9 cellular contexts compared by ENCODE assay signal in genomic region chr17:40319651-40320550, GRCh38. TPM values are rescaled to one million over a fixed set of nuclear protein-coding genes. Genes with fewer than 3 reads are reported as not detected.
DNase-seq lines count a peak whose midpoint lies in the region; ATAC-seq and TF ChIP-seq lines count a peak whose summit lies in the region.
"Had no signal": no experiment of that assay in that cellular context is flagged by ENCODE, and none has a peak within 500 bp of the region (broad histone marks: within the 10 kb centered on the region; RNA-seq: fewer than 3 reads in every experiment).

No MANE protein-coding gene starts in this region.

- no peaks in the 10 kb centered on the region for H3K36me3 ChIP-seq in left ventricle myocardium inferior

- no peaks in the 10 kb centered on the region for H3K9me3 ChIP-seq in left ventricle myocardium inferior (replicated peaks)

- intact Hi-C loops in left ventricle myocardium inferior (cut with micrococcal nuclease), result no loop called here

- no peak for ATAC-seq in GM18498 (IDR thresholded peaks at IDR 0.05; ENCODE audit: unreplicated experiment)
- ATAC-seq in HG02610 (IDR thresholded peaks at IDR 0.05; ENCODE audit: unreplicated experiment), result no peak

- DNase-seq in MV-4-11 (lab: John Stamatoyannopoulos, UW) (peak; percentile 67), activated T-helper 1 cell treated with Interleukin-2 at 50 U/mL for 16 hours (ENCODE audit: low read depth) (peak; percentile 74), left ventricle myocardium inferior (peak; percentile 53), NCI-H2227 treated with DMSO at 0.1 percent for 48 hours (lab: John Stamatoyannopoulos, UW) (no peak), NCI-H69 (lab: John Stamatoyannopoulos, UW) (no peak)
- DNase-seq in stimulated activated CD4-positive, alpha-beta T cell treated with anti-CD3 and anti-CD28 coated beads, TNF-alpha, amount 100 ng/mL, for 24 hours (ENCODE audit: low read depth in 3 of 3), result peak in 2 of 3 experiments; percentile 55 to 67

- H3K27ac ChIP-seq in left ventricle myocardium inferior (replicated peaks), result peak overlapping the region; percentile 90

- no peaks in the 10 kb centered on the region for H3K27me3 ChIP-seq in left ventricle myocardium inferior (ENCODE audit: low read depth)

- peaks cover 98% of the 10 kb centered on the region for H3K4me1 ChIP-seq in left ventricle myocardium inferior

- H3K4me3 ChIP-seq in left ventricle myocardium inferior, result peak overlapping the region; percentile 78

- TF ChIP-seq CTCF in left ventricle myocardium inferior (IDR thresholded peaks at IDR 0.05; ENCODE audit: borderline replicate concordance), result no peak

RNA-seq across cellular contexts. Expression of gene RARA, which starts 10.9 kb away (rescaled TPM):
- total RNA-seq in left ventricle myocardium inferior, result 17.1 TPM

RNA-seq across cellular contexts. Expression of gene CDC6, which starts 32.2 kb away (rescaled TPM):
- 0.55 TPM for total RNA-seq in left ventricle myocardium inferior

RNA-seq across cellular contexts. Expression of gene GJD3, which starts 44.6 kb away (rescaled TPM):
- total RNA-seq in left ventricle myocardium inferior, result 0.88 TPM
- total RNA-seq: T-helper 1 cell treated with Interleukin-12 subunit alpha and Interleukin-12 subunit beta and Interleukin-4 antibody, amounts not matched to agents 30 ng/mL and 1 ng/mL, for 36 hours had no signal

Comparison
In these comparisons a context has a peak if more than half of its experiments do, and no peak if none do; other contexts are left out.
1. DNase-seq: peak in MV-4-11 (single experiment), activated T-helper 1 cell treated with Interleukin-2 at 50 U/mL for 16 hours (single experiment), left ventricle myocardium inferior (single experiment) and stimulated activated CD4-positive, alpha-beta T cell treated with anti-CD3 and anti-CD28 coated beads, TNF-alpha, amount 100 ng/mL, for 24 hours (2 of 3); none in NCI-H2227 treated with DMSO at 0.1 percent for 48 hours (single experiment) and NCI-H69 (single experiment).